ENCODE assay signal across 1 cellular context in the genomic region with DNA sequence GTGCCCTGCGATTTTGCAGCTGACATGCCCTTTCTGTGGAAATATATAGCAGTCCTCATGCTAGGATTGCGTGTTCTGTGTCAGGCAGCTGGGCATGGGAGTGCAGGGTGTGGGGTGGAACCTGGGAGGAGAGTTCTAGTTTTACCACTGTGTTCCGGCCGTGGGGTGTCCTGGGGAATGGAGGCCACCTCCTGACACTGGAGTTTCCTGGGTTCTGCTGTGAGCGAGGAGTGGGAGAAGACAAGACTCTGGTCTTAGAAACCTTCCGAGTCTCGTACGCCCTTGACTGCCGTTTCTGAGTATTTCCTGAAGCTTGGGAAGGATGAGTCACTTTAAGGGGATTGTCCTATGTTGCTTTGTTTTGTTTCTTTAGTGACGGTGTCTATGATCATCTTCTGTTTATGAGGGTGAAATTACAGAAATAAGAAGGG.
TF ChIP-seq lines count a peak whose summit lies in the region.

No MANE protein-coding gene starts in this region.

TF ChIP-seq in GM12878, 131 proteins besides CTCF, POLR2A, EP300 and RAD21:
- TF ChIP-seq, protein P1, sequence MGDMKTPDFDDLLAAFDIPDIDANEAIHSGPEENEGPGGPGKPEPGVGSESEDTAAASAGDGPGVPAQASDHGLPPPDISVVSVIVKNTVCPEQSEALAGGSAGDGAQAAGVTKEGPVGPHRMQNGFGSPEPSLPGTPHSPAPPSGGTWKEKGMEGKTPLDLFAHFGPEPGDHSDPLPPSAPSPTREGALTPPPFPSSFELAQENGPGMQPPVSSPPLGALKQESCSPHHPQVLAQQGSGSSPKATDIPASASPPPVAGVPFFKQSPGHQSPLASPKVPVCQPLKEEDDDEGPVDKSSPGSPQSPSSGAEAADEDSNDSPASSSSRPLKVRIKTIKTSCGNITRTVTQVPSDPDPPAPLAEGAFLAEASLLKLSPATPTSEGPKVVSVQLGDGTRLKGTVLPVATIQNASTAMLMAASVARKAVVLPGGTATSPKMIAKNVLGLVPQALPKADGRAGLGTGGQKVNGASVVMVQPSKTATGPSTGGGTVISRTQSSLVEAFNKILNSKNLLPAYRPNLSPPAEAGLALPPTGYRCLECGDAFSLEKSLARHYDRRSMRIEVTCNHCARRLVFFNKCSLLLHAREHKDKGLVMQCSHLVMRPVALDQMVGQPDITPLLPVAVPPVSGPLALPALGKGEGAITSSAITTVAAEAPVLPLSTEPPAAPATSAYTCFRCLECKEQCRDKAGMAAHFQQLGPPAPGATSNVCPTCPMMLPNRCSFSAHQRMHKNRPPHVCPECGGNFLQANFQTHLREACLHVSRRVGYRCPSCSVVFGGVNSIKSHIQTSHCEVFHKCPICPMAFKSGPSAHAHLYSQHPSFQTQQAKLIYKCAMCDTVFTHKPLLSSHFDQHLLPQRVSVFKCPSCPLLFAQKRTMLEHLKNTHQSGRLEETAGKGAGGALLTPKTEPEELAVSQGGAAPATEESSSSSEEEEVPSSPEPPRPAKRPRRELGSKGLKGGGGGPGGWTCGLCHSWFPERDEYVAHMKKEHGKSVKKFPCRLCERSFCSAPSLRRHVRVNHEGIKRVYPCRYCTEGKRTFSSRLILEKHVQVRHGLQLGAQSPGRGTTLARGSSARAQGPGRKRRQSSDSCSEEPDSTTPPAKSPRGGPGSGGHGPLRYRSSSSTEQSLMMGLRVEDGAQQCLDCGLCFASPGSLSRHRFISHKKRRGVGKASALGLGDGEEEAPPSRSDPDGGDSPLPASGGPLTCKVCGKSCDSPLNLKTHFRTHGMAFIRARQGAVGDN (IDR thresholded peaks at IDR 0.05), result no peak
- TF ChIP-seq TAF1 (IDR thresholded peaks at IDR 0.05; ENCODE audit: borderline replicate concordance, low read depth, low read length) (no peak), JUNB (IDR thresholded peaks at IDR 0.05) (peak; percentile 10; the same call in 1 of the 2 replicates), POLR2AphosphoS2 (IDR thresholded peaks at IDR 0.05; ENCODE audit: low read depth, low read length) (no peak), MYC (IDR thresholded peaks at IDR 0.05; ENCODE audit: insufficient read depth, insufficient read length, insufficient replicate concordance, low read length, severe bottlenecking) (no peak), HCFC1 (IDR thresholded peaks at IDR 0.05; ENCODE audit: low read length) (no peak), IKZF2 (IDR thresholded peaks at IDR 0.05) (0 out of 4 replicates have a peak, but pooled peaks of 1 of the 2 experiments have one; percentile 26), BHLHE40 (IDR thresholded peaks at IDR 0.05; ENCODE audit: borderline replicate concordance in 1 of 2, low read depth in 2 of 2, low read length in 1 of 2) (no peak), RFX5 (IDR thresholded peaks at IDR 0.05; ENCODE audit: low read depth, low read length) (no peak), CREM (IDR thresholded peaks at IDR 0.05; ENCODE audit: low read depth) (no peak), RUNX3 (IDR thresholded peaks at IDR 0.05; ENCODE audit: low read length) (no peak), ZBED1 (IDR thresholded peaks at IDR 0.05; ENCODE audit: borderline replicate concordance) (no peak)
- TF ChIP-seq, protein P2, sequence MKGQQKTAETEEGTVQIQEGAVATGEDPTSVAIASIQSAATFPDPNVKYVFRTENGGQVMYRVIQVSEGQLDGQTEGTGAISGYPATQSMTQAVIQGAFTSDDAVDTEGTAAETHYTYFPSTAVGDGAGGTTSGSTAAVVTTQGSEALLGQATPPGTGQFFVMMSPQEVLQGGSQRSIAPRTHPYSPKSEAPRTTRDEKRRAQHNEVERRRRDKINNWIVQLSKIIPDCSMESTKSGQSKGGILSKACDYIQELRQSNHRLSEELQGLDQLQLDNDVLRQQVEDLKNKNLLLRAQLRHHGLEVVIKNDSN (IDR thresholded peaks at IDR 0.05; ENCODE audit: borderline replicate concordance, extremely low read length, insufficient read depth, low read depth, low read length), result no peak
- TF ChIP-seq, protein P3, sequence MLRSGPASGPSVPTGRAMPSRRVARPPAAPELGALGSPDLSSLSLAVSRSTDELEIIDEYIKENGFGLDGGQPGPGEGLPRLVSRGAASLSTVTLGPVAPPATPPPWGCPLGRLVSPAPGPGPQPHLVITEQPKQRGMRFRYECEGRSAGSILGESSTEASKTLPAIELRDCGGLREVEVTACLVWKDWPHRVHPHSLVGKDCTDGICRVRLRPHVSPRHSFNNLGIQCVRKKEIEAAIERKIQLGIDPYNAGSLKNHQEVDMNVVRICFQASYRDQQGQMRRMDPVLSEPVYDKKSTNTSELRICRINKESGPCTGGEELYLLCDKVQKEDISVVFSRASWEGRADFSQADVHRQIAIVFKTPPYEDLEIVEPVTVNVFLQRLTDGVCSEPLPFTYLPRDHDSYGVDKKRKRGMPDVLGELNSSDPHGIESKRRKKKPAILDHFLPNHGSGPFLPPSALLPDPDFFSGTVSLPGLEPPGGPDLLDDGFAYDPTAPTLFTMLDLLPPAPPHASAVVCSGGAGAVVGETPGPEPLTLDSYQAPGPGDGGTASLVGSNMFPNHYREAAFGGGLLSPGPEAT (IDR thresholded peaks at IDR 0.05; ENCODE audit: low read depth), result no peak
- TF ChIP-seq, protein P4, sequence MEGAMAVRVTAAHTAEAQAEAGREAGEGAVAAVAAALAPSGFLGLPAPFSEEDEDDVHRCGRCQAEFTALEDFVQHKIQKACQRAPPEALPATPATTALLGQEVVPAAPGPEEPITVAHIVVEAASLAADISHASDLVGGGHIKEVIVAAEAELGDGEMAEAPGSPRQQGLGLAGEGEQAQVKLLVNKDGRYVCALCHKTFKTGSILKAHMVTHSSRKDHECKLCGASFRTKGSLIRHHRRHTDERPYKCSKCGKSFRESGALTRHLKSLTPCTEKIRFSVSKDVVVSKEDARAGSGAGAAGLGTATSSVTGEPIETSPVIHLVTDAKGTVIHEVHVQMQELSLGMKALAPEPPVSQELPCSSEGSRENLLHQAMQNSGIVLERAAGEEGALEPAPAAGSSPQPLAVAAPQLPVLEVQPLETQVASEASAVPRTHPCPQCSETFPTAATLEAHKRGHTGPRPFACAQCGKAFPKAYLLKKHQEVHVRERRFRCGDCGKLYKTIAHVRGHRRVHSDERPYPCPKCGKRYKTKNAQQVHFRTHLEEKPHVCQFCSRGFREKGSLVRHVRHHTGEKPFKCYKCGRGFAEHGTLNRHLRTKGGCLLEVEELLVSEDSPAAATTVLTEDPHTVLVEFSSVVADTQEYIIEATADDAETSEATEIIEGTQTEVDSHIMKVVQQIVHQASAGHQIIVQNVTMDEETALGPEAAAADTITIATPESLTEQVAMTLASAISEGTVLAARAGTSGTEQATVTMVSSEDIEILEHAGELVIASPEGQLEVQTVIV (IDR thresholded peaks at IDR 0.05; ENCODE audit: borderline replicate concordance, partially characterized antibody), result no peak
TF ChIP-seq in GM12878: peak in this region for 2.
